In the genomic region with DNA sequence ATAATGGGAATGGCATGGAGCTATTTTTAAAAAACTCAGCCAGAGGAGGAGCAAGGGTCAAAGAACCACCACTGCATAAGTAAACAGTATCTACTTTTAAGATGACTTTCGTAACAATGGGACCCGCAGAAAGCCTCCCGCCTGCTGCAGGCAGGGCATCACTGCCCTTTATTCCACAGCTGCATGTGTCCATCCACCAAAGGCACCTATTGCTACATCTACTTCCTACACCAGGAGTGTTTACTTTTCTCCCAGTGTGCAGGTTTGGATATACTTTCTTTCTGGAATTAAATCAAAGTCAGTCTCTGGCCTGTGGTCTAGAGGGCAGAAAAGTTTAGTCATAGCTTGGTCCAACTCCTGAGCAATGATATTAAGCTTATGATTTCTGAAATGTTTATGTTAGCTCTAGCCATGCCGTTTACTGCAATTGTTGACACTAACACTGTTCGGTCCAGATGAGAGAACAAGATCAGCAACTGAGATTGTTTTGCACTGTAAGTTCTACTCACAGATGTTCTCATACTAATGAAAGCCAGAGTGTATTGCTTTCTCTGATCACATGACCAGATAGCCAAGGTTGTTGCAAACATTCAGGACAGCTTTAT, we compare ENCODE assay signal across 1 cellular context.
TF ChIP-seq lines count a peak whose summit lies in the region.

No MANE protein-coding gene starts in this region.

TF ChIP-seq in GM23338, 12 proteins besides CTCF, POLR2A, EP300 and RAD21 (continued from another document):
- TF ChIP-seq EZH2phosphoT487 (IDR thresholded peaks at IDR 0.05; ENCODE audit: unreplicated experiment) (no peak), POLR2AphosphoS5 (IDR thresholded peaks at IDR 0.05; ENCODE audit: low read depth) (no peak)
